In genomic region chr19:38695832-38696732, GRCh38 we compare ENCODE assay signal across 11 cellular contexts. TPM values are rescaled to one million over a fixed set of nuclear protein-coding genes. Genes with fewer than 3 reads are reported as not detected.
DNase-seq lines count a peak whose midpoint lies in the region; ATAC-seq and TF ChIP-seq lines count a peak whose summit lies in the region.
"Had no signal": no experiment of that assay in that cellular context is flagged by ENCODE, and none has a peak within 500 bp of the region (broad histone marks: within the 10 kb centered on the region; RNA-seq: fewer than 3 reads in every experiment).

No MANE protein-coding gene starts in this region.

- intact Hi-C loops in activated CD4-positive, alpha-beta memory T cell treated with anti-CD3 and anti-CD28 coated beads for 36 hours (cut with micrococcal nuclease), result no loop called here
- intact Hi-C loops in dendritic cell treated with granulocyte-macrophage colony-stimulating factor and Interleukin-4, amounts not matched to agents 40 ng/mL and 50 ng/mL, for 4 days (cut with micrococcal nuclease), result no loop called here
- intact Hi-C loops in natural killer cell (cut with micrococcal nuclease), result loop anchor here (5.0 kb wide), 1 partner anchor 36 kb away; no protein-coding TSS in a partner anchor

- no peak for DNase-seq in activated CD4-positive, alpha-beta memory T cell treated with anti-CD3 and anti-CD28 coated beads, Interleukin-2, amount 10 ng/mL, durations not matched to agents 7 days and 5 days
- no peak for DNase-seq in activated CD4-positive, alpha-beta memory T cell treated with anti-CD3 and anti-CD28 coated beads for 36 hours
- DNase-seq in natural killer cell, result no peak
- no peak for DNase-seq in type B pancreatic cell (ENCODE audit: extremely low spot score, unreplicated experiment)
- DNase-seq in HT-29 (ENCODE audit: low spot score), result no peak
- DNase-seq in T-cell, result no peak
- DNase-seq in COLO829 (ENCODE audit: low spot score), result no peak
- DNase-seq: NCI-H446, T-helper 2 cell had no signal

- TF ChIP-seq CTCF in natural killer cell (IDR thresholded peaks at IDR 0.05) (no peak), type B pancreatic cell (conservative IDR thresholded peaks at IDR 0.05) (no peak)

- H3K9me3 Mint-ChIP-seq in activated CD4-positive, alpha-beta memory T cell treated with anti-CD3 and anti-CD28 coated beads, Interleukin-2, amount 10 ng/mL, durations not matched to agents 7 days and 5 days, result no peaks in the 10 kb centered on the region
- H3K9me3 Mint-ChIP-seq in activated CD4-positive, alpha-beta memory T cell treated with anti-CD3 and anti-CD28 coated beads for 36 hours, result no peaks in the 10 kb centered on the region
- H3K9me3 Mint-ChIP-seq in dendritic cell treated with granulocyte-macrophage colony-stimulating factor and Interleukin-4, amounts not matched to agents 40 ng/mL and 50 ng/mL, for 4 days, result no peaks in the 10 kb centered on the region
- H3K9me3 Mint-ChIP-seq in natural killer cell, result no peaks in the 10 kb centered on the region
- no peaks in the 10 kb centered on the region for H3K9me3 Mint-ChIP-seq in type B pancreatic cell
- H3K9me3 Mint-ChIP-seq in T-cell, result no peaks in the 10 kb centered on the region

- H3K4me3 Mint-ChIP-seq in activated CD4-positive, alpha-beta memory T cell treated with anti-CD3 and anti-CD28 coated beads, Interleukin-2, amount 10 ng/mL, durations not matched to agents 7 days and 5 days, result no peak overlapping the region
- H3K4me3 Mint-ChIP-seq in activated CD4-positive, alpha-beta memory T cell treated with anti-CD3 and anti-CD28 coated beads for 36 hours, result no peak overlapping the region
- peak overlapping the region; percentile 28 for H3K4me3 Mint-ChIP-seq in dendritic cell treated with granulocyte-macrophage colony-stimulating factor and Interleukin-4, amounts not matched to agents 40 ng/mL and 50 ng/mL, for 4 days
- H3K4me3 Mint-ChIP-seq in natural killer cell, result peak overlapping the region; percentile 75
- H3K4me3 Mint-ChIP-seq in type B pancreatic cell, result no peak overlapping the region
- peak overlapping the region in 1 of 3 donors; percentile 48 for H3K4me3 Mint-ChIP-seq in T-cell

- peaks cover 62% of the 10 kb centered on the region for H3K36me3 Mint-ChIP-seq in activated CD4-positive, alpha-beta memory T cell treated with anti-CD3 and anti-CD28 coated beads, Interleukin-2, amount 10 ng/mL, durations not matched to agents 7 days and 5 days (ENCODE audit: low read depth)
- H3K36me3 Mint-ChIP-seq in activated CD4-positive, alpha-beta memory T cell treated with anti-CD3 and anti-CD28 coated beads for 36 hours, result peaks cover 3% of the 10 kb centered on the region
- H3K36me3 Mint-ChIP-seq in dendritic cell treated with granulocyte-macrophage colony-stimulating factor and Interleukin-4, amounts not matched to agents 40 ng/mL and 50 ng/mL, for 4 days (ENCODE audit: low read depth), result peaks cover 62% of the 10 kb centered on the region
- H3K36me3 Mint-ChIP-seq in natural killer cell, result no peaks in the 10 kb centered on the region
- H3K36me3 Mint-ChIP-seq in type B pancreatic cell, result peaks cover 8% of the 10 kb centered on the region
- H3K36me3 Mint-ChIP-seq in T-cell, result peaks cover 7% of the 10 kb centered on the region

- ATAC-seq in natural killer cell (no peak), T-cell (replicated peaks in 1 of 4) (no peak)

- no peaks in the 10 kb centered on the region for H3K27me3 Mint-ChIP-seq in activated CD4-positive, alpha-beta memory T cell treated with anti-CD3 and anti-CD28 coated beads, Interleukin-2, amount 10 ng/mL, durations not matched to agents 7 days and 5 days
- no peaks in the 10 kb centered on the region for H3K27me3 Mint-ChIP-seq in activated CD4-positive, alpha-beta memory T cell treated with anti-CD3 and anti-CD28 coated beads for 36 hours
- no peaks in the 10 kb centered on the region for H3K27me3 Mint-ChIP-seq in dendritic cell treated with granulocyte-macrophage colony-stimulating factor and Interleukin-4, amounts not matched to agents 40 ng/mL and 50 ng/mL, for 4 days
- no peaks in the 10 kb centered on the region for H3K27me3 Mint-ChIP-seq in natural killer cell (ENCODE audit: low read depth in 2 of 2)
- H3K27me3 Mint-ChIP-seq in type B pancreatic cell, result no peaks in the 10 kb centered on the region
- no peaks in the 10 kb centered on the region for H3K27me3 Mint-ChIP-seq in T-cell

- POLR2A ChIA-PET in activated CD4-positive, alpha-beta memory T cell treated with anti-CD3 and anti-CD28 coated beads, Interleukin-2, amount 10 ng/mL, durations not matched to agents 7 days and 5 days (lab: Charles Lee), result no interaction called here
- POLR2A ChIA-PET in activated CD4-positive, alpha-beta memory T cell treated with anti-CD3 and anti-CD28 coated beads for 36 hours (lab: Charles Lee), result no interaction called here
- POLR2A ChIA-PET in T-cell (lab: Charles Lee), result no interaction called here

- H3K27ac Mint-ChIP-seq in activated CD4-positive, alpha-beta memory T cell treated with anti-CD3 and anti-CD28 coated beads, Interleukin-2, amount 10 ng/mL, durations not matched to agents 7 days and 5 days, result peak overlapping the region; percentile 61
- H3K27ac Mint-ChIP-seq in activated CD4-positive, alpha-beta memory T cell treated with anti-CD3 and anti-CD28 coated beads for 36 hours, result no peak overlapping the region
- peak overlapping the region; percentile 85 for H3K27ac Mint-ChIP-seq in dendritic cell treated with granulocyte-macrophage colony-stimulating factor and Interleukin-4, amounts not matched to agents 40 ng/mL and 50 ng/mL, for 4 days
- peak overlapping the region; percentile 89 to 93 for H3K27ac Mint-ChIP-seq in natural killer cell
- peak overlapping the region; percentile 100 for H3K27ac Mint-ChIP-seq in type B pancreatic cell
- H3K27ac Mint-ChIP-seq in T-cell, result peak overlapping the region in 1 of 2 donors; percentile 58

- H3K4me1 Mint-ChIP-seq in activated CD4-positive, alpha-beta memory T cell treated with anti-CD3 and anti-CD28 coated beads, Interleukin-2, amount 10 ng/mL, durations not matched to agents 7 days and 5 days, result peaks cover 87% of the 10 kb centered on the region
- peaks cover 70% of the 10 kb centered on the region for H3K4me1 Mint-ChIP-seq in activated CD4-positive, alpha-beta memory T cell treated with anti-CD3 and anti-CD28 coated beads for 36 hours (ENCODE audit: low read depth)
- peaks cover 87% of the 10 kb centered on the region for H3K4me1 Mint-ChIP-seq in dendritic cell treated with granulocyte-macrophage colony-stimulating factor and Interleukin-4, amounts not matched to agents 40 ng/mL and 50 ng/mL, for 4 days (ENCODE audit: low read depth)
- H3K4me1 Mint-ChIP-seq in natural killer cell (peaks cover 83 to 87% of the 10 kb centered on the region in 2 donors), type B pancreatic cell (ENCODE audit: unreplicated experiment) (peaks cover 59% of the 10 kb centered on the region), T-cell (peaks cover 43 to 73% (median 63%) of the 10 kb centered on the region in 3 donors)

- CTCF ChIA-PET in activated CD4-positive, alpha-beta memory T cell treated with anti-CD3 and anti-CD28 coated beads, Interleukin-2, amount 10 ng/mL, durations not matched to agents 7 days and 5 days (lab: Charles Lee), result interaction anchor here (1.5 kb wide), 1 partner anchor 54 kb away, joined by 3 read pairs; no protein-coding TSS in a partner anchor
- CTCF ChIA-PET in activated CD4-positive, alpha-beta memory T cell treated with anti-CD3 and anti-CD28 coated beads for 36 hours (lab: Charles Lee), result interaction anchor here (1.5 kb wide), 1 partner anchor 62 kb away, joined by 7 read pairs; no protein-coding TSS in a partner anchor
- CTCF ChIA-PET in T-cell (lab: Charles Lee), result no interaction called here

RNA-seq across cellular contexts. Expression of gene CAPN12, which starts 48.2 kb away (rescaled TPM):
- 10 to 100 TPM; 22.9 to 24.9 TPM for total RNA-seq in activated CD4-positive, alpha-beta memory T cell treated with anti-CD3 and anti-CD28 coated beads, Interleukin-2, amount 10 ng/mL, durations not matched to agents 7 days and 5 days
- total RNA-seq in activated CD4-positive, alpha-beta memory T cell treated with anti-CD3 and anti-CD28 coated beads for 36 hours, result 1 to 10 TPM; 7.1 to 9.0 TPM
- total RNA-seq in natural killer cell, result 10 to 100 TPM in 2 of 3 donors, 1 to 10 TPM in 1; 7.4 to 51.0 (median 26.7) TPM
- total RNA-seq in type B pancreatic cell (ENCODE audit: low replicate concordance), result 3.0 and 4.5 TPM in 2 replicates
- 50.6 and 53.9 TPM in 2 replicates for total RNA-seq in HT-29 (2014; rRNA removed; shearing (Covaris generic))
- 10 to 100 TPM in 2 of 5 donors, 1 to 10 TPM in 3; 2.5 to 13.8 (median 8.8) TPM for total RNA-seq in T-cell
- total RNA-seq: dermis microvascular lymphatic vessel endothelial cell had no signal

RNA-seq across cellular contexts. Expression of gene ACTN4, which starts 48.6 kb away (rescaled TPM):
- total RNA-seq in activated CD4-positive, alpha-beta memory T cell treated with anti-CD3 and anti-CD28 coated beads, Interleukin-2, amount 10 ng/mL, durations not matched to agents 7 days and 5 days, result 100 to 1,000 TPM; 532 to 534 TPM
- total RNA-seq in activated CD4-positive, alpha-beta memory T cell treated with anti-CD3 and anti-CD28 coated beads for 36 hours, result 100 to 1,000 TPM; 267 to 270 TPM
- total RNA-seq in natural killer cell (100 to 1,000 TPM; 443 to 595 (median 541) TPM), type B pancreatic cell (ENCODE audit: low replicate concordance) (475 and 776 TPM in 2 replicates), T-cell (100 to 1,000 TPM in 4 of 5 donors, 10 to 100 TPM in 1; 100.0 to 201 (median 175) TPM)
- total RNA-seq in HT-29 (2014; rRNA removed; shearing (Covaris generic)), result 1,009 and 1,083 TPM in 2 replicates

Comparison
In these comparisons a context has a peak if more than half of its experiments do, and no peak if none do; other contexts are left out.
1. H3K4me3 Mint-ChIP-seq: peak in dendritic cell treated with granulocyte-macrophage colony-stimulating factor and Interleukin-4, amounts not matched to agents 40 ng/mL and 50 ng/mL, for 4 days (single experiment) and natural killer cell (single experiment); none in activated CD4-positive, alpha-beta memory T cell treated with anti-CD3 and anti-CD28 coated beads, Interleukin-2, amount 10 ng/mL, durations not matched to agents 7 days and 5 days (single experiment), activated CD4-positive, alpha-beta memory T cell treated with anti-CD3 and anti-CD28 coated beads for 36 hours (single experiment) and type B pancreatic cell (single experiment).
2. CTCF ChIA-PET loops: an anchor here in activated CD4-positive, alpha-beta memory T cell treated with anti-CD3 and anti-CD28 coated beads, Interleukin-2, amount 10 ng/mL, durations not matched to agents 7 days and 5 days (1.5 kb wide) and activated CD4-positive, alpha-beta memory T cell treated with anti-CD3 and anti-CD28 coated beads for 36 hours (1.5 kb wide); none called in T-cell.